Comparison of ENCODE assay signal across 11 cellular contexts in genomic region chr5:90983148-90983547, GRCh38.
DNase-seq lines count a peak whose midpoint lies in the region; ATAC-seq and TF ChIP-seq lines count a peak whose summit lies in the region.
"Had no signal": no experiment of that assay in that cellular context is flagged by ENCODE, and none has a peak within 500 bp of the region (broad histone marks: within the 10 kb centered on the region; RNA-seq: fewer than 3 reads in every experiment).

No MANE protein-coding gene starts in this region.

- TF ChIP-seq CTCF in heart left ventricle (IDR thresholded peaks at IDR 0.05) (no peak), right atrium auricular region (IDR thresholded peaks at IDR 0.05) (no peak), SK-N-SH (IDR thresholded peaks at IDR 0.05) (no peak), thoracic aorta (IDR thresholded peaks at IDR 0.05) (no peak), GM13976 (IDR thresholded peaks at IDR 0.05; ENCODE audit: borderline replicate concordance, control extremely low read depth, extremely low read depth, insufficient read depth, missing control alignments) (no peak)

- no peaks in the 10 kb centered on the region for H3K9me3 ChIP-seq in heart left ventricle
- no peaks in the 10 kb centered on the region for H3K9me3 ChIP-seq in right atrium auricular region
- no peaks in the 10 kb centered on the region for H3K9me3 ChIP-seq in SK-N-SH
- H3K9me3 ChIP-seq in thoracic aorta = no peaks in the 10 kb centered on the region

- no peak overlapping the region for H3K27ac ChIP-seq in heart left ventricle
- no peak overlapping the region for H3K27ac ChIP-seq in right atrium auricular region
- H3K27ac ChIP-seq in SK-N-SH (ENCODE audit: low read depth in 2 of 2, low read length in 1 of 2) = peak overlapping the region in 1 of 2 experiments; percentile 96; a peak in 2 of 4 replicates
- H3K27ac ChIP-seq in thoracic aorta = no peak overlapping the region

- no peak overlapping the region for H3K27ac Mint-ChIP-seq in activated T-helper 1 cell treated with anti-CD3 and anti-CD28 coated beads, Interleukin-12 subunit alpha, Interleukin-12 subunit beta, Interleukin-2, Interleukin-4 antibody, amounts not matched to agents 30 ng/mL and 10 ng/mL and 1 ng/mL, durations not matched to agents 14 hours and 24 hours and 36 hours
- H3K27ac Mint-ChIP-seq: activated CD4-positive, alpha-beta memory T cell treated with anti-CD3 and anti-CD28 coated beads for 36 hours; activated naive CD8-positive, alpha-beta T cell treated with anti-CD3 and anti-CD28 coated beads for 36 hours had no signal

- no peak overlapping the region for H3K4me2 ChIP-seq in SK-N-SH

- H3K79me2 ChIP-seq in SK-N-SH (ENCODE audit: insufficient read depth) = no peaks in the 10 kb centered on the region

- CTCF ChIA-PET in SK-N-SH (lab: Yijun Ruan, JAX) = interaction anchor here (0.6 to 2.1 kb wide), 8 partner anchors 9 to 401 kb away, joined by 3 to 10 read pairs (median 4); no protein-coding TSS in a partner anchor

- no peaks in the 10 kb centered on the region for H3F3A ChIP-seq in SK-N-SH (replicated peaks; ENCODE audit: insufficient read depth)

- DNase-seq in heart left ventricle (no peak), right atrium auricular region (ENCODE audit: low spot score) (no peak), SK-N-SH (peak; percentile 65), fibroblast of the conjunctiva (ENCODE audit: low read depth) (peak; percentile 26), thoracic aorta (ENCODE audit: low spot score) (no peak), GM13976 (ENCODE audit: low spot score) (no peak)
- DNase-seq in stimulated activated naive CD4-positive, alpha-beta T cell (lab: John Stamatoyannopoulos, UW) = no peak
- no peak for DNase-seq in activated T-helper 1 cell treated with anti-CD3 and anti-CD28 coated beads, Interleukin-12 subunit alpha, Interleukin-12 subunit beta, Interleukin-2, Interleukin-4 antibody, amounts not matched to agents 30 ng/mL and 10 ng/mL and 1 ng/mL, durations not matched to agents 14 hours and 24 hours and 36 hours (ENCODE audit: low spot score)
- DNase-seq: activated CD4-positive, alpha-beta memory T cell treated with anti-CD3 and anti-CD28 coated beads for 36 hours; activated naive CD8-positive, alpha-beta T cell treated with anti-CD3 and anti-CD28 coated beads for 36 hours; mesendoderm had no signal

- no peak overlapping the region for H2AFZ ChIP-seq in SK-N-SH (ENCODE audit: low read depth)

- no peaks in the 10 kb centered on the region for H3K4me1 ChIP-seq in heart left ventricle
- H3K4me1 ChIP-seq in right atrium auricular region = no peaks in the 10 kb centered on the region
- H3K4me1 ChIP-seq in SK-N-SH (ENCODE audit: control insufficient read depth in 1 of 2, insufficient read depth in 2 of 2, low read depth in 1 of 2, low read length in 1 of 2) = peaks cover 0 to 19% of the 10 kb centered on the region in 2 experiments; a peak in 2 of 4 replicates
- no peaks in the 10 kb centered on the region for H3K4me1 ChIP-seq in thoracic aorta (ENCODE audit: control insufficient read depth in 1 of 2, low read depth in 2 of 2)

- no peak overlapping the region for H3K9ac ChIP-seq in SK-N-SH

- H3K4me3 ChIP-seq in heart left ventricle (no peak overlapping the region), right atrium auricular region (no peak overlapping the region), SK-N-SH (ENCODE audit: low read depth in 2 of 2, low read length in 1 of 2) (no peak overlapping the region), thoracic aorta (no peak overlapping the region)

- H3K9me2 ChIP-seq in SK-N-SH = no peaks in the 10 kb centered on the region

- H3K36me3 Mint-ChIP-seq in activated T-helper 1 cell treated with anti-CD3 and anti-CD28 coated beads, Interleukin-12 subunit alpha, Interleukin-12 subunit beta, Interleukin-2, Interleukin-4 antibody, amounts not matched to agents 30 ng/mL and 10 ng/mL and 1 ng/mL, durations not matched to agents 14 hours and 24 hours and 36 hours (ENCODE audit: low read depth) = no peaks in the 10 kb centered on the region
- H3K36me3 Mint-ChIP-seq: activated CD4-positive, alpha-beta memory T cell treated with anti-CD3 and anti-CD28 coated beads for 36 hours; activated naive CD8-positive, alpha-beta T cell treated with anti-CD3 and anti-CD28 coated beads for 36 hours had no signal

- POLR2A ChIA-PET in SK-N-SH (lab: Yijun Ruan, JAX) = interaction anchor here (0.6 to 1.8 kb wide), 2 partner anchors 400 to 402 kb away, joined by 3 to 8 read pairs; partner anchors contain the start of gene ARRDC3

- intact Hi-C loops in heart left ventricle (cut with DNase I) = no loop called here
- intact Hi-C loops in activated T-helper 1 cell treated with anti-CD3 and anti-CD28 coated beads, Interleukin-12 subunit alpha, Interleukin-12 subunit beta, Interleukin-2, Interleukin-4 antibody, amounts not matched to agents 30 ng/mL and 10 ng/mL and 1 ng/mL, durations not matched to agents 14 hours and 24 hours and 36 hours (cut with micrococcal nuclease) = no loop called here

- TF ChIP-seq EP300 in SK-N-SH (IDR thresholded peaks at IDR 0.05; ENCODE audit: borderline replicate concordance in 1 of 2, low read depth in 1 of 2, low read length in 1 of 2) = peak; percentile 56 to 98; a peak in 3 of 4 replicates

- no peaks in the 10 kb centered on the region for H3K27me3 Mint-ChIP-seq in activated T-helper 1 cell treated with anti-CD3 and anti-CD28 coated beads, Interleukin-12 subunit alpha, Interleukin-12 subunit beta, Interleukin-2, Interleukin-4 antibody, amounts not matched to agents 30 ng/mL and 10 ng/mL and 1 ng/mL, durations not matched to agents 14 hours and 24 hours and 36 hours (ENCODE audit: insufficient read depth)
- H3K27me3 Mint-ChIP-seq: activated naive CD8-positive, alpha-beta T cell treated with anti-CD3 and anti-CD28 coated beads for 36 hours had no signal

- no peaks in the 10 kb centered on the region for H3K9me3 Mint-ChIP-seq in activated T-helper 1 cell treated with anti-CD3 and anti-CD28 coated beads, Interleukin-12 subunit alpha, Interleukin-12 subunit beta, Interleukin-2, Interleukin-4 antibody, amounts not matched to agents 30 ng/mL and 10 ng/mL and 1 ng/mL, durations not matched to agents 14 hours and 24 hours and 36 hours
- H3K9me3 Mint-ChIP-seq: activated CD4-positive, alpha-beta memory T cell treated with anti-CD3 and anti-CD28 coated beads for 36 hours; activated naive CD8-positive, alpha-beta T cell treated with anti-CD3 and anti-CD28 coated beads for 36 hours had no signal

- H3K4me3 Mint-ChIP-seq in activated T-helper 1 cell treated with anti-CD3 and anti-CD28 coated beads, Interleukin-12 subunit alpha, Interleukin-12 subunit beta, Interleukin-2, Interleukin-4 antibody, amounts not matched to agents 30 ng/mL and 10 ng/mL and 1 ng/mL, durations not matched to agents 14 hours and 24 hours and 36 hours = no peak overlapping the region
- H3K4me3 Mint-ChIP-seq: activated CD4-positive, alpha-beta memory T cell treated with anti-CD3 and anti-CD28 coated beads for 36 hours; activated naive CD8-positive, alpha-beta T cell treated with anti-CD3 and anti-CD28 coated beads for 36 hours had no signal

- H4K20me1 ChIP-seq in SK-N-SH (ENCODE audit: insufficient read depth) = no peaks in the 10 kb centered on the region

- ATAC-seq in heart left ventricle (peak in 3 of 4 donors; percentile 13 to 91 (median 70)), thoracic aorta (ENCODE audit: insufficient number of reproducible peaks, low FRiP score, low read depth) (peak; percentile 50)

- H3K27me3 ChIP-seq in heart left ventricle = no peaks in the 10 kb centered on the region
- H3K27me3 ChIP-seq in right atrium auricular region = no peaks in the 10 kb centered on the region
- no peaks in the 10 kb centered on the region for H3K27me3 ChIP-seq in SK-N-SH (ENCODE audit: insufficient read depth)
- H3K27me3 ChIP-seq in thoracic aorta (replicated peaks; ENCODE audit: insufficient read depth) = no peaks in the 10 kb centered on the region

- in situ Hi-C loops in GM13976 (cut with MboI; ENCODE audit: low sequenced_read_pairs, unreplicated experiment) = no loop called here

- no peaks in the 10 kb centered on the region for H3K4me1 Mint-ChIP-seq in activated T-helper 1 cell treated with anti-CD3 and anti-CD28 coated beads, Interleukin-12 subunit alpha, Interleukin-12 subunit beta, Interleukin-2, Interleukin-4 antibody, amounts not matched to agents 30 ng/mL and 10 ng/mL and 1 ng/mL, durations not matched to agents 14 hours and 24 hours and 36 hours (ENCODE audit: low read depth)
- H3K4me1 Mint-ChIP-seq: activated naive CD8-positive, alpha-beta T cell treated with anti-CD3 and anti-CD28 coated beads for 36 hours had no signal

- TF ChIP-seq RAD21 in SK-N-SH (IDR thresholded peaks at IDR 0.05; ENCODE audit: low read length) = peak; percentile 21; the same call in 1 of the 2 replicates

- no peaks in the 10 kb centered on the region for H3K36me3 ChIP-seq in heart left ventricle
- no peaks in the 10 kb centered on the region for H3K36me3 ChIP-seq in right atrium auricular region
- no peaks in the 10 kb centered on the region for H3K36me3 ChIP-seq in SK-N-SH (replicated peaks in 1 of 2; ENCODE audit: control insufficient read depth in 1 of 2, insufficient read depth in 2 of 2, low read length in 1 of 2)
- H3K36me3 ChIP-seq in thoracic aorta = no peaks in the 10 kb centered on the region

- 76 to 80% (median 77%) methylated on average over 3 of the region's 3 CpGs for WGBS in heart left ventricle, 4 donors
- 6% methylated on average over 3 of the region's 3 CpGs for WGBS in SK-N-SH (ENCODE audit: low lambda C conversion rate)

- TF ChIP-seq POLR2A in heart left ventricle (IDR thresholded peaks at IDR 0.05) = no peak

TF ChIP-seq in SK-N-SH, 30 proteins besides CTCF, POLR2A, EP300 and RAD21 (continues in another document):
- TF ChIP-seq RFX5 (IDR thresholded peaks at IDR 0.05; ENCODE audit: low read length) (no peak; the same call in 1 of the 2 replicates), JUND (IDR thresholded peaks at IDR 0.05) (peak; percentile 83), FOXJ3 (CRISPR knock-in tag; IDR thresholded peaks at IDR 0.05) (0 out of 2 replicates have a peak, but pooled peaks have one; percentile 56), MXI1 (IDR thresholded peaks at IDR 0.05; ENCODE audit: low read depth, low read length) (peak; percentile 34; the same call in 1 of the 2 replicates), YY1 (IDR thresholded peaks at IDR 0.05; ENCODE audit: low read depth) (peak; percentile 33; the same call in 1 of the 2 replicates), FOXM1 (IDR thresholded peaks at IDR 0.05; ENCODE audit: low read depth) (no peak)

Comparison
In these comparisons a context has a peak if more than half of its experiments do, and no peak if none do; other contexts are left out.
1. DNase-seq: peak in SK-N-SH (single experiment) and fibroblast of the conjunctiva (single experiment); none in heart left ventricle (0 of 5), right atrium auricular region (single experiment), thoracic aorta (single experiment), stimulated activated naive CD4-positive, alpha-beta T cell (0 of 6), GM13976 (single experiment) and activated T-helper 1 cell treated with anti-CD3 and anti-CD28 coated beads, Interleukin-12 subunit alpha, Interleukin-12 subunit beta, Interleukin-2, Interleukin-4 antibody, amounts not matched to agents 30 ng/mL and 10 ng/mL and 1 ng/mL, durations not matched to agents 14 hours and 24 hours and 36 hours (single experiment).